In the genomic region with DNA sequence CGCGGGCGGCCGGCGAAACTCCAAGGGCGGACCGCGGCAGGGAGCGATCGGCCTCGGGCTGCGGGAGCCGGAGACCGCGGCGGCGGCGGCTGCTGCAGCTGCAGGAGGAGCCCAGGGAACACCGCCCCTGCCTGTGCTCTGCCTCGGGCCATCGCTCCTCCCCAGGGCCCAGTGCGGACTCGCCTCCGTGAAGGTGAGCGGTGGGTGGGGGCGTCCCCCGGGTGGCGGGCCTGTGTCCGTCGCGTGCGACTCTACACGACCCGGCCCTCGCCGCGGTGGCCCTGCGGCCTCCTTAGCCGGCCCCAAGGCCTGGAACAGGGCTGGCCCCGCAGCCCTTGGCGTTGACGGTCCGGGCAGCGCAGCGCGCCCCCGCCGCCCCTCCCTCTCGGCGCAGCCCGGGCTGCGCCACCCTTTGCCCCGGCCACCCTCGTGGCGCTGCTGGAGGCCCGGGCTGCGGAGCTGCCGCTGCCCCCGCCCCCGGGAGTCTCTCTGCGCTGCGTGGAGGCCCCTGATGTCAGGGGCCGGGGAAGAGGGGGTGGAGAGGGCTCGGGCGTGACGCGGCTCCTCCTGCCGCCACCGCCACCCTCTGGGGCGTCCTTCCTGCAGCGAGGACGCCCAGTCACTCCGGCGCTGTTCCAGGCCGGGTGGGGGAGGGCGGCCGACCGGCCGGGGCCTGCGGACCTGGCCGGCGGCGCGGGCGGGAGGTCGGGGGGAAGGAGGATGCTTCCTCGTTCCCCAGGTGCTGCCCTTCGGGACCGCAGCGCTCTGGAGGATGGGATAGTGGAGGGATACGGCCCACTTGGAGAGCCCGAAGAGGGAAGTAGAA, we compare ENCODE assay signal across 8 cellular contexts. TPM values are rescaled to one million over a fixed set of nuclear protein-coding genes. Genes with fewer than 3 reads are reported as not detected.
DNase-seq lines count a peak whose midpoint lies in the region; TF ChIP-seq lines count a peak whose summit lies in the region.

No MANE protein-coding gene starts in this region.

- H3K79me2 ChIP-seq in mesendoderm (ENCODE audit: control insufficient read depth, insufficient read depth, low read length), result peaks cover 50% of the 10 kb centered on the region

- DNase-seq in GM13977 (ENCODE audit: low spot score), result peak; percentile 83
- peak; percentile 58 for DNase-seq in HEK293T (ENCODE audit: extremely low spot score)
- peak; percentile 74 for DNase-seq in NB4 (ENCODE audit: low read depth)
- peak; percentile 56 to 67 for DNase-seq in activated CD4-positive, alpha-beta T cell treated with anti-CD3 and anti-CD28 coated beads, Interleukin-2, amount 50 U/mL, for 48 hours
- DNase-seq in effector memory CD4-positive, alpha-beta T cell, result peak; percentile 46 to 56 (median 55)
- DNase-seq in mesendoderm, result peak; percentile 35
- DNase-seq in stimulated activated CD8-positive, alpha-beta memory T cell treated with anti-CD3 and anti-CD28 coated beads, Interleukin-15, amount 100 ng/mL, for 4 hours (ENCODE audit: low read depth in 2 of 2), result peak; percentile 56 to 59
- no peak for DNase-seq in NCI-H1105 (lab: John Stamatoyannopoulos, UW)

- H3K56ac ChIP-seq in mesendoderm (ENCODE audit: low read length), result peak overlapping the region; percentile 91

- in situ Hi-C loops in GM13977 (cut with MboI; ENCODE audit: low pct_unique_long_range_greater_than_20kb, low sequenced_read_pairs, unreplicated experiment), result no loop called here

- no peak for TF ChIP-seq POLR2A in NB4 (IDR thresholded peaks at IDR 0.05; ENCODE audit: extremely low read depth, insufficient read length)

- no peaks in the 10 kb centered on the region for H3K9me3 ChIP-seq in effector memory CD4-positive, alpha-beta T cell (ENCODE audit: control insufficient read depth, low read length)

- H4K5ac ChIP-seq in mesendoderm (ENCODE audit: low read length), result no peak overlapping the region

- peak overlapping the region; percentile 90 for H3K9ac ChIP-seq in mesendoderm (ENCODE audit: low read length)

- H2AK5ac ChIP-seq in mesendoderm (ENCODE audit: low read length), result no peak overlapping the region

- H3K79me1 ChIP-seq in mesendoderm (ENCODE audit: low read length), result peaks cover 28% of the 10 kb centered on the region

- H2BK120ac ChIP-seq in mesendoderm (ENCODE audit: low read depth, low read length), result no peak overlapping the region

- CTCF ChIA-PET in HEK293T (lab: Yijun Ruan, JAX), result interaction anchor here (1.0 kb wide), 2 partner anchors 81 to 84 kb away, joined by 3 to 4 read pairs; no protein-coding TSS in a partner anchor

- no peak overlapping the region for H4K8ac ChIP-seq in mesendoderm (ENCODE audit: low read depth, low read length)

- H3K27me3 ChIP-seq in effector memory CD4-positive, alpha-beta T cell (replicated peaks; ENCODE audit: control insufficient read depth, insufficient read depth, low read length, poor library complexity, severe bottlenecking), result no peaks in the 10 kb centered on the region
- H3K27me3 ChIP-seq in mesendoderm (ENCODE audit: insufficient read depth, low read length, poor library complexity), result no peaks in the 10 kb centered on the region

- TF ChIP-seq CTCF in GM13977 (IDR thresholded peaks at IDR 0.05; ENCODE audit: extremely low read depth, insufficient read depth, missing control alignments), result no peak
- TF ChIP-seq CTCF in NB4 (IDR thresholded peaks at IDR 0.05; ENCODE audit: low read depth, low read length), result no peak

- H2BK15ac ChIP-seq in mesendoderm (replicated peaks; ENCODE audit: low read depth), result no peak overlapping the region

- peaks cover 32% of the 10 kb centered on the region for H3K36me3 ChIP-seq in effector memory CD4-positive, alpha-beta T cell (ENCODE audit: control insufficient read depth, insufficient read depth, low read length)
- H3K36me3 ChIP-seq in mesendoderm (ENCODE audit: control insufficient read depth, insufficient read depth, low read length), result peaks cover 3% of the 10 kb centered on the region

- no peak overlapping the region for H3K4ac ChIP-seq in mesendoderm (ENCODE audit: low read depth, low read length)

- H3K4me1 ChIP-seq in effector memory CD4-positive, alpha-beta T cell (ENCODE audit: control insufficient read depth, insufficient read depth, low read length, poor library complexity, severe bottlenecking), result peaks cover 17% of the 10 kb centered on the region
- peaks cover 20% of the 10 kb centered on the region for H3K4me1 ChIP-seq in mesendoderm (ENCODE audit: control insufficient read depth, low read depth, low read length)

- no CpG with 5 or more reads among the region's 92 CpGs for WGBS in mesendoderm (ENCODE audit: extremely low coverage, insufficient coverage, low lambda C conversion rate)

- H2BK5ac ChIP-seq in mesendoderm (ENCODE audit: low read length), result peak overlapping the region; percentile 13

- POLR2A ChIA-PET in HEK293T (lab: Yijun Ruan, JAX), result interaction anchor here (0.9 to 3.1 kb wide), 6 partner anchors 13 to 84 kb away, joined by 3 to 33 read pairs (median 4); a partner anchor contains a TSS

- peak overlapping the region; percentile 96 for H3K4me2 ChIP-seq in mesendoderm (ENCODE audit: low read length)

- H3K27ac ChIP-seq in effector memory CD4-positive, alpha-beta T cell (ENCODE audit: insufficient read depth, low read length, poor library complexity, severe bottlenecking), result peak overlapping the region; percentile 82
- peak overlapping the region; percentile 53 for H3K27ac ChIP-seq in mesendoderm (ENCODE audit: low read depth, low read length)

- H3K4me3 ChIP-seq in NB4 (ENCODE audit: low read depth, low read length) (peak overlapping the region; percentile 80), mesendoderm (ENCODE audit: low read length) (peak overlapping the region; percentile 89)
- peak overlapping the region; percentile 75 for H3K4me3 ChIP-seq in effector memory CD4-positive, alpha-beta T cell (ENCODE audit: insufficient read depth, low read depth, low read length, poor library complexity, severe bottlenecking)

- peak overlapping the region; percentile 75 for H3K23ac ChIP-seq in mesendoderm (ENCODE audit: low read length)

- H3K18ac ChIP-seq in mesendoderm (ENCODE audit: low read length), result peak overlapping the region; percentile 60

TF ChIP-seq in HEK293T, 16 proteins besides CTCF, POLR2A, EP300 and RAD21:
- TF ChIP-seq TARDBP (IDR thresholded peaks at IDR 0.05) (no peak), L3MBTL2 (conservative IDR thresholded peaks at IDR 0.05) (no peak), ELF4 (IDR thresholded peaks at IDR 0.05) (no peak), LEF1 (IDR thresholded peaks at IDR 0.05; ENCODE audit: borderline replicate concordance) (no peak), ARNT (IDR thresholded peaks at IDR 0.05) (no peak), BHLHE40 (IDR thresholded peaks at IDR 0.05; ENCODE audit: borderline replicate concordance) (no peak), HDGF (IDR thresholded peaks at IDR 0.05; ENCODE audit: borderline replicate concordance) (no peak), SUZ12 (IDR thresholded peaks at IDR 0.05) (no peak), SP1 (IDR thresholded peaks at IDR 0.05) (no peak)

RNA-seq across cellular contexts. Expression of a gene that starts 0.5 kb away (rescaled TPM):
- 21.8 TPM for polyA plus RNA-seq in mesendoderm (2013, experiment 1 of 2)
- polyA plus RNA-seq in mesendoderm (2013, experiment 2 of 2), result 21.7 TPM
